In genomic region chr3:40810813-40811212, GRCh38 we compare ENCODE assay signal across 30 cellular contexts.
"Had no signal": no experiment of that assay in that cellular context is flagged by ENCODE, and none has a peak within 500 bp of the region (broad histone marks: within the 10 kb centered on the region; RNA-seq: fewer than 3 reads in every experiment).

No MANE protein-coding gene starts in this region.

- H3K36me3 Mint-ChIP-seq: stimulated activated effector memory CD8-positive, alpha-beta T cell treated with anti-CD3 and anti-CD28 coated beads, Interleukin-12 subunit alpha, Interleukin-12 subunit beta, amount 100 ng/mL, for 72 hours; type B pancreatic cell had no signal

- H3K4me1 Mint-ChIP-seq: nephron progenitor cell; neural crest cell; stimulated activated effector memory CD8-positive, alpha-beta T cell treated with anti-CD3 and anti-CD28 coated beads, Interleukin-12 subunit alpha, Interleukin-12 subunit beta, amount 100 ng/mL, for 72 hours; stimulated activated naive CD8-positive, alpha-beta T cell treated with anti-CD3 and anti-CD28 coated beads, Interleukin-15, amount 100 ng/mL, for 72 hours had no signal

- H3K9me3 ChIP-seq: neutrophil, testis had no signal

- H3K27ac ChIP-seq: neutrophil, parathyroid adenoma, psoas muscle, right lobe of liver, sigmoid colon, suprapubic skin, testis, tibial artery, transverse colon, upper lobe of right lung, uterus had no signal

- H3K27ac Mint-ChIP-seq: naive thymus-derived CD8-positive, alpha-beta T cell; natural killer cell treated with Interleukin-12 subunit alpha and Interleukin-12 subunit beta and Interleukin-15 and Interleukin-18, amount 100 ng/mL, for 72 hours; nephron progenitor cell; progenitor cell of endocrine pancreas; stimulated activated effector memory CD8-positive, alpha-beta T cell treated with anti-CD3 and anti-CD28 coated beads, Interleukin-12 subunit alpha, Interleukin-12 subunit beta, amount 100 ng/mL, for 72 hours; stimulated activated naive CD8-positive, alpha-beta T cell treated with anti-CD3 and anti-CD28 coated beads, Interleukin-15, amount 100 ng/mL, for 72 hours; type B pancreatic cell had no signal

- ATAC-seq: naive thymus-derived CD8-positive, alpha-beta T cell; natural killer cell treated with Interleukin-12 subunit alpha and Interleukin-12 subunit beta and Interleukin-15 and Interleukin-18, amount 100 ng/mL, for 72 hours; psoas muscle; right cardiac atrium; right lobe of liver; stimulated activated effector memory CD8-positive, alpha-beta T cell treated with anti-CD3 and anti-CD28 coated beads, Interleukin-12 subunit alpha, Interleukin-12 subunit beta, amount 100 ng/mL, for 72 hours; stimulated activated naive CD8-positive, alpha-beta T cell treated with anti-CD3 and anti-CD28 coated beads, Interleukin-15, amount 100 ng/mL, for 72 hours; stimulated activated naive CD8-positive, alpha-beta T cell treated with anti-CD3 and anti-CD28 coated beads, Interleukin-15, Interleukin-2, amounts not matched to agents 100 U/mL and 50 U/mL, for 24 hours; upper lobe of right lung had no signal

- DNase-seq: naive thymus-derived CD8-positive, alpha-beta T cell; nephron progenitor cell; nucleus accumbens; posterior cingulate gyrus; psoas muscle; right cardiac atrium; right lobe of liver; sigmoid colon; small intestine; stimulated activated CD4-positive, alpha-beta T cell treated with anti-CD3 and anti-CD28 coated beads, Interleukin-15, amount 100 ng/mL, for 24 hours; stimulated activated CD4-positive, alpha-beta T cell treated with anti-CD3 and anti-CD28 coated beads, Interleukin-2, amount 100 ng/mL, for 24 hours; stimulated activated CD4-positive, alpha-beta T cell treated with anti-CD3 and anti-CD28 coated beads, Interleukin-2, amount 100 ng/mL, for 48 hours; stimulated activated CD4-positive, alpha-beta T cell treated with anti-CD3 and anti-CD28 coated beads, Interleukin-4, amount 100 ng/mL, for 24 hours; stimulated activated naive CD4-positive, alpha-beta T cell; stimulated activated naive CD8-positive, alpha-beta T cell treated with anti-CD3 and anti-CD28 coated beads, Interleukin-15, amount 100 ng/mL, for 72 hours; stimulated activated naive CD8-positive, alpha-beta T cell treated with anti-CD3 and anti-CD28 coated beads, Interleukin-15, Interleukin-2, amounts not matched to agents 100 U/mL and 50 U/mL, for 24 hours; substantia nigra; testis; tibial artery; transverse colon; upper lobe of right lung; uterus had no signal

- H3K4me3 ChIP-seq: psoas muscle, right lobe of liver, sigmoid colon, suprapubic skin, testis, tibial artery, transverse colon, upper lobe of right lung, uterus had no signal

- H3K9ac ChIP-seq: parathyroid adenoma had no signal

- H3K36me3 ChIP-seq: neutrophil, right lobe of liver, sigmoid colon, suprapubic skin, tibial artery, transverse colon, upper lobe of right lung, uterus had no signal

- H3K79me2 ChIP-seq: parathyroid adenoma had no signal

- H3K4me3 Mint-ChIP-seq: naive thymus-derived CD8-positive, alpha-beta T cell; natural killer cell treated with Interleukin-12 subunit alpha and Interleukin-12 subunit beta and Interleukin-15 and Interleukin-18, amount 100 ng/mL, for 72 hours; nephron progenitor cell; neural crest cell; stimulated activated effector memory CD8-positive, alpha-beta T cell treated with anti-CD3 and anti-CD28 coated beads, Interleukin-12 subunit alpha, Interleukin-12 subunit beta, amount 100 ng/mL, for 72 hours; stimulated activated naive CD8-positive, alpha-beta T cell treated with anti-CD3 and anti-CD28 coated beads, Interleukin-15, amount 100 ng/mL, for 72 hours; type B pancreatic cell had no signal

- H3K27me3 Mint-ChIP-seq: progenitor cell of endocrine pancreas, type B pancreatic cell had no signal

- H3K4me1 ChIP-seq: parathyroid adenoma, psoas muscle, right lobe of liver, sigmoid colon, suprapubic skin, testis, tibial artery, transverse colon, upper lobe of right lung, uterus had no signal

- H3K27me3 ChIP-seq: neutrophil, right lobe of liver, sigmoid colon, suprapubic skin, testis, tibial artery, transverse colon, upper lobe of right lung, uterus had no signal

- H2AFZ ChIP-seq: parathyroid adenoma had no signal
